Comparison of ENCODE assay signal across 8 cellular contexts in the genomic region with DNA sequence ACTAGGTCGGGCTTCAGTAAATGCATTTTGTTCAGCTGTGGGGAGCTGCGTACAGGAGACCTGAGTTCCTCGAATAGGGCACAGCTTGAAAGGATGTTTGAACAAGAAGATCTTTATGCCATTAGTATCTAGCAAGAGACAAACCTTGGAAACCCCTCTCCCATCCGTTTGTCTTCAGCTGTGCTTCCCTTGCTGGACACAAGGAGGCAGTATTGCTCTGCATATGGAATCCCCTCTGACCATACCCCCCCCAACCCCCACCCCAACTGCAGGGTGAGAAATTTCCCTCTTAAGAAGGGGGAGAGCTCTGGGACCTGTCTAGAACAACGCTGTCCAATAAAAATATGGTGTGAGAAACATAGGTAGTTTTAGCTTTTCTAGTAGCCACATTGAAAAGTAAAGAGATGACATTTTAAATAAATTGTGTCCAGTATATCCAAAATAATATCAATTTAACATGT. TPM values are rescaled to one million over a fixed set of nuclear protein-coding genes. Genes with fewer than 3 reads are reported as not detected.
DNase-seq lines count a peak whose midpoint lies in the region; ATAC-seq, FAIRE-seq and TF ChIP-seq lines count a peak whose summit lies in the region.

No MANE protein-coding gene starts in this region.

- peak; percentile 88 for TF ChIP-seq CTCF in AG10803 (conservative IDR thresholded peaks at IDR 0.05; ENCODE audit: low read length)

- H3K36me3 ChIP-seq in mesodermal cell (ENCODE audit: control insufficient read depth, insufficient read depth, low read length), result peaks cover 10% of the 10 kb centered on the region

- no peak for ATAC-seq in HG03135 (IDR thresholded peaks at IDR 0.05; ENCODE audit: unreplicated experiment)

- WGBS in mesodermal cell (ENCODE audit: insufficient coverage in 2 of 2), 2 experiments, result 0% methylated on average over 3 of the region's 5 CpGs; no CpG with 5 or more reads in 1 of the 2 experiments

- no peak for TF ChIP-seq POLR2A in H54 (IDR thresholded peaks at IDR 0.05; ENCODE audit: low read depth, low read length)

- no peak overlapping the region for H3K27ac ChIP-seq in mesodermal cell (ENCODE audit: low read depth, low read length, severe bottlenecking)

- peak overlapping the region; percentile 95 for H3K4me3 ChIP-seq in AG10803 (ENCODE audit: low read length)
- H3K4me3 ChIP-seq in mesodermal cell (ENCODE audit: extremely low read depth, insufficient read depth, low read length, poor library complexity, severe bottlenecking), result peak overlapping the region; percentile 63

- POLR2A ChIA-PET in activated CD4-positive, alpha-beta memory T cell treated with anti-CD3 and anti-CD28 coated beads for 36 hours (lab: Charles Lee), result interaction anchor here (0.7 to 2.6 kb wide), 5 partner anchors 11 to 630 kb away, joined by 3 to 26 read pairs (median 6); a partner anchor contains a TSS

- no peak for FAIRE-seq in H54 (lab: Jason Lieb, UNC)

- no peaks in the 10 kb centered on the region for H3K9me3 ChIP-seq in mesodermal cell (ENCODE audit: control insufficient read depth, low read length)

- intact Hi-C loops in activated CD4-positive, alpha-beta memory T cell treated with anti-CD3 and anti-CD28 coated beads for 36 hours (cut with micrococcal nuclease), result loop anchor here (2.0 kb wide), 2 partner anchors 56 to 120 kb away; no protein-coding TSS in a partner anchor

- peak overlapping the region; percentile 85 for H3K4me3 Mint-ChIP-seq in activated CD4-positive, alpha-beta memory T cell treated with anti-CD3 and anti-CD28 coated beads for 36 hours

- peaks cover 13% of the 10 kb centered on the region for H3K4me1 ChIP-seq in mesodermal cell (ENCODE audit: control insufficient read depth, insufficient read depth, low read length, poor library complexity, severe bottlenecking)

- DNase-seq in AG10803 (ENCODE audit: low read depth) (peak; percentile 61), H54 (ENCODE audit: insufficient read length, low spot score) (peak; percentile 44), NCI-H526 treated with DMSO at 0.1 percent for 48 hours (lab: John Stamatoyannopoulos, UW) (peak; percentile 73)
- peak; percentile 82 for DNase-seq in activated CD4-positive, alpha-beta memory T cell treated with anti-CD3 and anti-CD28 coated beads for 36 hours
- DNase-seq in effector CD4-positive, alpha-beta T cell, result peak; percentile 54
- DNase-seq in stimulated activated CD8-positive, alpha-beta memory T cell treated with anti-CD3 and anti-CD28 coated beads, Interleukin-15, amount 100 ng/mL, for 24 hours (ENCODE audit: low read depth), result peak; percentile 21

- H3K4me1 Mint-ChIP-seq in activated CD4-positive, alpha-beta memory T cell treated with anti-CD3 and anti-CD28 coated beads for 36 hours (ENCODE audit: low read depth), result peaks cover 37% of the 10 kb centered on the region

- H3K36me3 Mint-ChIP-seq in activated CD4-positive, alpha-beta memory T cell treated with anti-CD3 and anti-CD28 coated beads for 36 hours, result peaks cover 9% of the 10 kb centered on the region

- CTCF ChIA-PET in activated CD4-positive, alpha-beta memory T cell treated with anti-CD3 and anti-CD28 coated beads for 36 hours (lab: Charles Lee), result interaction anchor here (0.6 to 4.4 kb wide), 37 partner anchors 8 to 795 kb away, joined by 3 to 35 read pairs (median 4); a partner anchor contains a TSS

- no peaks in the 10 kb centered on the region for H3K9me3 Mint-ChIP-seq in activated CD4-positive, alpha-beta memory T cell treated with anti-CD3 and anti-CD28 coated beads for 36 hours

- H3K27me3 Mint-ChIP-seq in activated CD4-positive, alpha-beta memory T cell treated with anti-CD3 and anti-CD28 coated beads for 36 hours, result no peaks in the 10 kb centered on the region

- H3K27ac Mint-ChIP-seq in activated CD4-positive, alpha-beta memory T cell treated with anti-CD3 and anti-CD28 coated beads for 36 hours, result no peak overlapping the region

RNA-seq across cellular contexts. Expression of a gene that starts 1.6 kb away (rescaled TPM):
- total RNA-seq in activated CD4-positive, alpha-beta memory T cell treated with anti-CD3 and anti-CD28 coated beads for 36 hours, result 10 to 100 TPM; 13.5 to 14.6 TPM
- polyA plus RNA-seq in mesodermal cell (2013, experiment 1 of 2), result 2.0 TPM
- polyA plus RNA-seq in mesodermal cell (2013, experiment 2 of 2), result 1.1 TPM

RNA-seq across cellular contexts. Expression of a gene that starts 11.3 kb away (rescaled TPM):
- 10 to 100 TPM; 10.2 to 10.5 TPM for total RNA-seq in activated CD4-positive, alpha-beta memory T cell treated with anti-CD3 and anti-CD28 coated beads for 36 hours
- polyA plus RNA-seq in mesodermal cell (2013, experiment 1 of 2), result 11.3 TPM
- 7.2 TPM for polyA plus RNA-seq in mesodermal cell (2013, experiment 2 of 2)

RNA-seq across cellular contexts. Expression of a gene that starts 58.2 kb away (rescaled TPM):
- total RNA-seq in activated CD4-positive, alpha-beta memory T cell treated with anti-CD3 and anti-CD28 coated beads for 36 hours, result 10 to 100 TPM; 74.8 to 84.0 TPM
- 73.7 TPM for polyA plus RNA-seq in mesodermal cell (2013, experiment 1 of 2)
- polyA plus RNA-seq in mesodermal cell (2013, experiment 2 of 2), result 77.7 TPM

Comparison
In these comparisons a context has a peak if more than half of its experiments do, and no peak if none do; other contexts are left out.
1. DNase-seq: peak in every context shown above with its lines; median percentile 82 in activated CD4-positive, alpha-beta memory T cell treated with anti-CD3 and anti-CD28 coated beads for 36 hours; 73 in NCI-H526 treated with DMSO at 0.1 percent for 48 hours; 61 in AG10803; 54 in effector CD4-positive, alpha-beta T cell; 44 in H54; 21 in stimulated activated CD8-positive, alpha-beta memory T cell treated with anti-CD3 and anti-CD28 coated beads, Interleukin-15, amount 100 ng/mL, for 24 hours.